In the genomic region with DNA sequence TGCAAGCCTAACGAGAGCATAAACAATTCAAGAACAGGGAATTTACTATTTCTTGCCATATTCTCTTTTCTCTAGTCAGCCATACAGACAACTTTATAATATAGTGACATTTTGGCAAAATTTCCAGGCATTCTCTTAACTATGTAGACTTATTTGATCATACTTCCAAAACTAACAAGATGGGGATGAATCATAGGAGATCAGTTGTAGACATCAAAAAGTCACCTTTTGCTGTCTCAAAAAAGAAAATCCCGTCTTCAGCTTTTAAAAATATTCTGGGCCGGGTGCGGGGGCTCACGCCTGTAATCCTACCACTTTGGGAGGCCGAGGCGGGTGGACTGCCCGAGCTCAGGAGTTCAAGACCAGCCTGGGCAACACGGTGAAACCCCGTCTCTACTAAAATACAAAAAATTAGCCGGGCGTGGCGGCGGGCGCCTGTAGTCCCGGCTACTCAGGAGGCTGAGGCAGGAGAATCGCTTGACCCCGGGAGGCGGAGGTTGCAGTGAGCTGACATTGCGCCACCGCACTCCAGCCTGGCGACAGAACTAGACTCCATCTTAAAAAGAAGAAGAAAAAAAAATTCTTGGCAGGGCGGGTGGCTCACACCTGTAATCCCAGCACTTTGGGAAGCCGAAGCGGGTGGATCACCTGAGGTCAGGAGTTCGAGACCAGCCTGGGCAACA, we compare ENCODE assay signal across 7 cellular contexts.
DNase-seq lines count a peak whose midpoint lies in the region; ATAC-seq, FAIRE-seq and TF ChIP-seq lines count a peak whose summit lies in the region.
"Not testable (repeated sequence)": the region's sequence is repeated elsewhere in the genome, so short reads cannot be mapped to it uniquely, and the experiment has no call there.

No MANE protein-coding gene starts in this region.

- not testable (repeated sequence) for H3K36me3 ChIP-seq in WERI-Rb-1; K562 (ENCODE audit: control insufficient read depth, insufficient read depth, low read length); neuron (ENCODE audit: insufficient read depth, low read length)

- POLR2A ChIA-PET in K562 (lab: Yijun Ruan, JAX) = interaction anchor here (1.1 kb wide), 1 partner anchor 451 kb away, joined by 3 read pairs; no protein-coding TSS in a partner anchor

- H3K9me1 ChIP-seq in K562 (ENCODE audit: control insufficient read depth, insufficient read depth, low read length) = not testable (repeated sequence)

- peak overlapping the region; percentile 96 for H3K27ac ChIP-seq in WERI-Rb-1
- H3K27ac ChIP-seq in K562 (ENCODE audit: extremely low read depth, low read depth, low read length) = not testable (repeated sequence)

- not testable (repeated sequence) for H3K9ac ChIP-seq in K562 (ENCODE audit: insufficient read depth in 1 of 2, low read depth in 2 of 2, low read length in 2 of 2)

- intact Hi-C loops in K562 (cut with micrococcal nuclease) = not testable (repeated sequence)

- not testable (repeated sequence) for H3K27me3 Mint-ChIP-seq in glutamatergic neuron (ENCODE audit: unreplicated experiment); nephron (ENCODE audit: low read depth)

- DNase-seq in DMS 273 (lab: John Stamatoyannopoulos, UW; ENCODE audit: unreplicated experiment) (peak; percentile 47), NCI-H2171 treated with DMSO at 0.1 percent for 48 hours (lab: John Stamatoyannopoulos, UW) (peak; percentile 40)
- DNase-seq in WERI-Rb-1; K562 (ENCODE audit: extremely low read depth in 1 of 4, low spot score in 3 of 4); glutamatergic neuron: not testable (repeated sequence)

- in situ Hi-C loops in K562 (cut with MboI) = not testable (repeated sequence)

- FAIRE-seq in K562 (lab: Jason Lieb, UNC) = peak; percentile 56

- peak overlapping the region; percentile 88 for H3K27ac Mint-ChIP-seq in glutamatergic neuron (ENCODE audit: unreplicated experiment)
- H3K27ac Mint-ChIP-seq in nephron = peak overlapping the region; percentile 83 to 96 (median 94)

- not testable (repeated sequence) for H3K79me2 ChIP-seq in K562 (ENCODE audit: control insufficient read depth, insufficient read depth, low read length)

- TF ChIP-seq CTCF in WERI-Rb-1 (IDR thresholded peaks at IDR 0.05; ENCODE audit: low read depth, low read length); K562 (IDR thresholded peaks at IDR 0.05 in 2 of 3, conservative IDR thresholded peaks at IDR 0.05 in 1 of 3; ENCODE audit: insufficient read depth in 2 of 3, low read depth in 1 of 3, low read length in 3 of 3); glutamatergic neuron (IDR thresholded peaks at IDR 0.05; ENCODE audit: partially characterized antibody, unreplicated experiment); nephron (IDR thresholded peaks at IDR 0.05; ENCODE audit: unreplicated experiment in 3 of 3): not testable (repeated sequence)

- not testable (repeated sequence) for H3K36me3 Mint-ChIP-seq in glutamatergic neuron (ENCODE audit: unreplicated experiment); nephron (ENCODE audit: low read depth)

- ATAC-seq in K562 = not testable (repeated sequence)

- not testable (repeated sequence) for TF ChIP-seq RAD21 in K562 (CRISPR knock-in tag; conservative IDR thresholded peaks at IDR 0.05 in 1 of 2, IDR thresholded peaks at IDR 0.05 in 1 of 2)

- H3K4me2 ChIP-seq in K562 (ENCODE audit: insufficient read depth, low read length) = not testable (repeated sequence)

- WGBS in K562 (ENCODE audit: insufficient coverage, low coverage, missing lambda C conversion rate) = 9% methylated on average over 25 of the region's 26 CpGs

- H3K4me3 ChIP-seq in WERI-Rb-1 (ENCODE audit: low read depth, low read length) = peak overlapping the region; percentile 1
- H3K4me3 ChIP-seq in K562 = not testable (repeated sequence)
- H3K4me3 ChIP-seq in neuron (ENCODE audit: low read length) = peak overlapping the region; percentile 11

- H2AFZ ChIP-seq in K562 (ENCODE audit: low read depth, low read length) = not testable (repeated sequence)
- peak overlapping the region; percentile 74 for H2AFZ ChIP-seq in neuron (ENCODE audit: low read depth, low read length)

- H4K20me1 ChIP-seq in K562 (replicated peaks; ENCODE audit: control insufficient read depth, insufficient read depth, low read length) = not testable (repeated sequence)

- H3K4me1 Mint-ChIP-seq in glutamatergic neuron (ENCODE audit: low read depth, unreplicated experiment) (peaks cover 39% of the 10 kb centered on the region), nephron (peaks cover 49% of the 10 kb centered on the region)

- H3K9me3 Mint-ChIP-seq in glutamatergic neuron (ENCODE audit: unreplicated experiment); nephron: not testable (repeated sequence)

- not testable (repeated sequence) for BruUV-seq in K562 (replicated peaks; lab: Mats Ljungman, UMichigan)

- TF ChIP-seq EP300 in K562 (IDR thresholded peaks at IDR 0.05; ENCODE audit: low read length) = not testable (repeated sequence)

- H3K4me3 Mint-ChIP-seq in glutamatergic neuron (ENCODE audit: unreplicated experiment) = peak overlapping the region; percentile 34
- H3K4me3 Mint-ChIP-seq in nephron = peak overlapping the region in 2 of 3 experiments; percentile 13 to 52

- H3K27me3 ChIP-seq in WERI-Rb-1 (ENCODE audit: insufficient read depth, low read depth, severe bottlenecking); neuron (ENCODE audit: insufficient read depth, low read length): not testable (repeated sequence)
- H3K27me3 ChIP-seq in K562 (ENCODE audit: control insufficient read depth in 2 of 2, insufficient read depth in 2 of 2, low read length in 2 of 2) = peaks cover 32 to 37% of the 10 kb centered on the region in 2 experiments

- not testable (repeated sequence) for H3K4me1 ChIP-seq in K562 (replicated peaks in 1 of 2; ENCODE audit: control insufficient read depth in 2 of 2, insufficient read depth in 2 of 2, low read length in 2 of 2)
- H3K4me1 ChIP-seq in neuron (ENCODE audit: insufficient read depth, low read length) = peaks cover 24% of the 10 kb centered on the region

- TF ChIP-seq POLR2A in K562 (conservative IDR thresholded peaks at IDR 0.05) = not testable (repeated sequence)

- not testable (repeated sequence) for H3K9me3 ChIP-seq in WERI-Rb-1 (ENCODE audit: severe bottlenecking); K562 (replicated peaks; ENCODE audit: control insufficient read depth, insufficient read depth, low read depth, low read length); neuron (ENCODE audit: low read length)

- CTCF ChIA-PET in K562 (lab: Yijun Ruan, JAX; ENCODE audit: low intra/inter-chr PET ratio) = not testable (repeated sequence)

TF ChIP-seq in K562, 482 proteins besides CTCF, POLR2A, EP300 and RAD21:
- peak; percentile 56 for TF ChIP-seq CBX8 (IDR thresholded peaks at IDR 0.05; ENCODE audit: borderline replicate concordance, extremely low read depth, low read depth, low read length, poor library complexity, severe bottlenecking)
TF ChIP-seq in K562: peak in this region for 1; not testable (repeated sequence) for 481.
